10 cellular contexts compared by ENCODE assay signal in genomic region chr7:150375662-150376521, GRCh38. TPM values are rescaled to one million over a fixed set of nuclear protein-coding genes. Genes with fewer than 3 reads are reported as not detected.
DNase-seq lines count a peak whose midpoint lies in the region; ATAC-seq and TF ChIP-seq lines count a peak whose summit lies in the region.
"Had no signal": no experiment of that assay in that cellular context is flagged by ENCODE, and none has a peak within 500 bp of the region (broad histone marks: within the 10 kb centered on the region; RNA-seq: fewer than 3 reads in every experiment).

No MANE protein-coding gene starts in this region.

- H3K36me3 Mint-ChIP-seq in activated T-helper 1 cell treated with anti-CD3 and anti-CD28 coated beads, Interleukin-12 subunit alpha, Interleukin-12 subunit beta, Interleukin-2, Interleukin-4 antibody, amounts not matched to agents 30 ng/mL and 10 ng/mL and 1 ng/mL, durations not matched to agents 14 hours and 24 hours and 36 hours (ENCODE audit: low read depth): peaks cover 22% of the 10 kb centered on the region
- H3K36me3 Mint-ChIP-seq in progenitor cell of endocrine pancreas (ENCODE audit: insufficient read depth): peaks cover 10% of the 10 kb centered on the region

- no peaks in the 10 kb centered on the region for H3K9me3 Mint-ChIP-seq in activated T-helper 1 cell treated with anti-CD3 and anti-CD28 coated beads, Interleukin-12 subunit alpha, Interleukin-12 subunit beta, Interleukin-2, Interleukin-4 antibody, amounts not matched to agents 30 ng/mL and 10 ng/mL and 1 ng/mL, durations not matched to agents 14 hours and 24 hours and 36 hours
- no peaks in the 10 kb centered on the region for H3K9me3 Mint-ChIP-seq in progenitor cell of endocrine pancreas (ENCODE audit: low read depth)

- peak; percentile 25 for ATAC-seq in HG02759 (IDR thresholded peaks at IDR 0.05; ENCODE audit: unreplicated experiment)
- ATAC-seq in GM18505 (IDR thresholded peaks at IDR 0.05; ENCODE audit: unreplicated experiment): no peak
- no peak for ATAC-seq in HG03469 (IDR thresholded peaks at IDR 0.05; ENCODE audit: unreplicated experiment)

- TF ChIP-seq CTCF in progenitor cell of endocrine pancreas (IDR thresholded peaks at IDR 0.05; ENCODE audit: unreplicated experiment) (no peak), brain microvascular endothelial cell (IDR thresholded peaks at IDR 0.05; ENCODE audit: low read depth, low read length, missing control alignments) (no peak)

- no peak overlapping the region for H3K27ac ChIP-seq in brain microvascular endothelial cell
- H3K27ac ChIP-seq: testis had no signal

- H3K36me3 ChIP-seq in brain microvascular endothelial cell (replicated peaks): peaks cover 30% of the 10 kb centered on the region

- H3K4me3 ChIP-seq in GM08714 (ENCODE audit: low read length) (peak overlapping the region; percentile 11; the same call in 1 of the 2 replicates), brain microvascular endothelial cell (ENCODE audit: low read depth, low read length) (no peak overlapping the region)
- H3K4me3 ChIP-seq: testis had no signal

- peaks cover 54% of the 10 kb centered on the region for H3K4me1 Mint-ChIP-seq in activated T-helper 1 cell treated with anti-CD3 and anti-CD28 coated beads, Interleukin-12 subunit alpha, Interleukin-12 subunit beta, Interleukin-2, Interleukin-4 antibody, amounts not matched to agents 30 ng/mL and 10 ng/mL and 1 ng/mL, durations not matched to agents 14 hours and 24 hours and 36 hours (ENCODE audit: low read depth)
- peaks cover 36% of the 10 kb centered on the region for H3K4me1 Mint-ChIP-seq in progenitor cell of endocrine pancreas (ENCODE audit: low read depth)

- no peaks in the 10 kb centered on the region for H3K27me3 ChIP-seq in brain microvascular endothelial cell (replicated peaks)
- H3K27me3 ChIP-seq: testis had no signal

- H3K4me3 Mint-ChIP-seq in activated T-helper 1 cell treated with anti-CD3 and anti-CD28 coated beads, Interleukin-12 subunit alpha, Interleukin-12 subunit beta, Interleukin-2, Interleukin-4 antibody, amounts not matched to agents 30 ng/mL and 10 ng/mL and 1 ng/mL, durations not matched to agents 14 hours and 24 hours and 36 hours: peak overlapping the region; percentile 75
- no peak overlapping the region for H3K4me3 Mint-ChIP-seq in progenitor cell of endocrine pancreas (ENCODE audit: low read depth)

- no peak for TF ChIP-seq POLR2A in GM18505 (IDR thresholded peaks at IDR 0.05; ENCODE audit: borderline replicate concordance, extremely low read depth, insufficient read depth, insufficient read length)

- DNase-seq in activated T-helper 1 cell treated with anti-CD3 and anti-CD28 coated beads, Interleukin-12 subunit alpha, Interleukin-12 subunit beta, Interleukin-2, Interleukin-4 antibody, amounts not matched to agents 30 ng/mL and 10 ng/mL and 1 ng/mL, durations not matched to agents 14 hours and 24 hours and 36 hours (ENCODE audit: low spot score): no peak
- DNase-seq in progenitor cell of endocrine pancreas (ENCODE audit: low spot score, unreplicated experiment) (no peak), brain microvascular endothelial cell (no peak)
- no peak for DNase-seq in effector CD4-positive, alpha-beta T cell
- DNase-seq: NCI-H1694, testis had no signal

- in situ Hi-C loops in brain microvascular endothelial cell (cut with HindIII; ENCODE audit: low pct_ligation_motif_present, low sequenced_read_pairs): no loop called here

- intact Hi-C loops in activated T-helper 1 cell treated with anti-CD3 and anti-CD28 coated beads, Interleukin-12 subunit alpha, Interleukin-12 subunit beta, Interleukin-2, Interleukin-4 antibody, amounts not matched to agents 30 ng/mL and 10 ng/mL and 1 ng/mL, durations not matched to agents 14 hours and 24 hours and 36 hours (cut with micrococcal nuclease): loop anchor here (5.0 kb wide), 4 partner anchors 191 to 774 kb away; partner anchors contain the start of gene GIMAP4

- H3K27ac Mint-ChIP-seq in activated T-helper 1 cell treated with anti-CD3 and anti-CD28 coated beads, Interleukin-12 subunit alpha, Interleukin-12 subunit beta, Interleukin-2, Interleukin-4 antibody, amounts not matched to agents 30 ng/mL and 10 ng/mL and 1 ng/mL, durations not matched to agents 14 hours and 24 hours and 36 hours: peak overlapping the region; percentile 87
- H3K27ac Mint-ChIP-seq in progenitor cell of endocrine pancreas: peak overlapping the region; percentile 7

- no peaks in the 10 kb centered on the region for H3K27me3 Mint-ChIP-seq in activated T-helper 1 cell treated with anti-CD3 and anti-CD28 coated beads, Interleukin-12 subunit alpha, Interleukin-12 subunit beta, Interleukin-2, Interleukin-4 antibody, amounts not matched to agents 30 ng/mL and 10 ng/mL and 1 ng/mL, durations not matched to agents 14 hours and 24 hours and 36 hours (ENCODE audit: insufficient read depth)
- no peaks in the 10 kb centered on the region for H3K27me3 Mint-ChIP-seq in progenitor cell of endocrine pancreas

RNA-seq across cellular contexts. Expression of gene ZNF775, which starts 3.2 kb away (rescaled TPM):
- 3.9 and 4.5 TPM in 2 replicates for total RNA-seq in activated T-helper 1 cell treated with anti-CD3 and anti-CD28 coated beads, Interleukin-12 subunit alpha, Interleukin-12 subunit beta, Interleukin-2, Interleukin-4 antibody, amounts not matched to agents 30 ng/mL and 10 ng/mL and 1 ng/mL, durations not matched to agents 14 hours and 24 hours and 36 hours
- 10.8 and 13.4 TPM in 2 replicates for total RNA-seq in progenitor cell of endocrine pancreas

RNA-seq across cellular contexts. Expression of gene REPIN1, which starts 7.3 kb away (rescaled TPM):
- total RNA-seq in activated T-helper 1 cell treated with anti-CD3 and anti-CD28 coated beads, Interleukin-12 subunit alpha, Interleukin-12 subunit beta, Interleukin-2, Interleukin-4 antibody, amounts not matched to agents 30 ng/mL and 10 ng/mL and 1 ng/mL, durations not matched to agents 14 hours and 24 hours and 36 hours: 67.2 and 67.4 TPM in 2 replicates
- 148 and 153 TPM in 2 replicates for total RNA-seq in progenitor cell of endocrine pancreas

RNA-seq across cellular contexts. Expression of gene RARRES2, which starts 34.5 kb away (rescaled TPM):
- total RNA-seq in activated T-helper 1 cell treated with anti-CD3 and anti-CD28 coated beads, Interleukin-12 subunit alpha, Interleukin-12 subunit beta, Interleukin-2, Interleukin-4 antibody, amounts not matched to agents 30 ng/mL and 10 ng/mL and 1 ng/mL, durations not matched to agents 14 hours and 24 hours and 36 hours: not detected in 2 replicates
- 19.0 and 20.2 TPM in 2 replicates for total RNA-seq in progenitor cell of endocrine pancreas

RNA-seq across cellular contexts. Expression of gene ACTR3C, which starts 52.5 kb away (rescaled TPM):
- total RNA-seq in activated T-helper 1 cell treated with anti-CD3 and anti-CD28 coated beads, Interleukin-12 subunit alpha, Interleukin-12 subunit beta, Interleukin-2, Interleukin-4 antibody, amounts not matched to agents 30 ng/mL and 10 ng/mL and 1 ng/mL, durations not matched to agents 14 hours and 24 hours and 36 hours: 8.2 and 9.8 TPM in 2 replicates
- total RNA-seq in progenitor cell of endocrine pancreas: 2.3 and 3.3 TPM in 2 replicates

RNA-seq across cellular contexts. Expression of gene LRRC61, which starts 52.7 kb away (rescaled TPM):
- total RNA-seq in activated T-helper 1 cell treated with anti-CD3 and anti-CD28 coated beads, Interleukin-12 subunit alpha, Interleukin-12 subunit beta, Interleukin-2, Interleukin-4 antibody, amounts not matched to agents 30 ng/mL and 10 ng/mL and 1 ng/mL, durations not matched to agents 14 hours and 24 hours and 36 hours: 24.9 and 26.1 TPM in 2 replicates
- 28.1 and 28.3 TPM in 2 replicates for total RNA-seq in progenitor cell of endocrine pancreas

Comparison
In these comparisons a context has a peak if more than half of its experiments do, and no peak if none do; other contexts are left out.
1. RNA of gene RARRES2, which starts 34.5 kb away (total RNA-seq): 19.0 to 20.2 TPM in progenitor cell of endocrine pancreas; not detected in activated T-helper 1 cell treated with anti-CD3 and anti-CD28 coated beads, Interleukin-12 subunit alpha, Interleukin-12 subunit beta, Interleukin-2, Interleukin-4 antibody, amounts not matched to agents 30 ng/mL and 10 ng/mL and 1 ng/mL, durations not matched to agents 14 hours and 24 hours and 36 hours; every median in the first group is over 10 times any median in the second.